In genomic region chr6:151325075-151326050, GRCh38 we compare ENCODE assay signal across 8 cellular contexts.
A peak's percentile ranks its signal among the peaks of the same experiment; 100 is the strongest.
DNase-seq lines count a peak whose midpoint lies in the region; ATAC-seq, FAIRE-seq and TF ChIP-seq lines count a peak whose summit lies in the region.

No MANE protein-coding gene starts in this region.

- in situ Hi-C loops in KBM-7 (cut with MboI; ENCODE audit: low pct_unique_long_range_greater_than_20kb, low sequenced_read_pairs): loop anchor here (25.0 kb wide), 1 partner anchor 438 kb away; no protein-coding TSS in a partner anchor

- no peak for ATAC-seq in HG03280 (IDR thresholded peaks at IDR 0.05; ENCODE audit: unreplicated experiment)

- H3K36me3 Mint-ChIP-seq in CD4-positive, alpha-beta memory T cell: no peaks in the 10 kb centered on the region

- peaks cover 7% of the 10 kb centered on the region for H3K27me3 ChIP-seq in CD4-positive, alpha-beta memory T cell (ENCODE audit: insufficient read depth, low read length)
- H3K27me3 ChIP-seq in mucosa of rectum (ENCODE audit: control insufficient read depth in 2 of 2, insufficient read depth in 2 of 2, low read length in 2 of 2): peaks cover 0 to 20% of the 10 kb centered on the region in 2 donors

- CTCF ChIA-PET in CD4-positive, alpha-beta memory T cell (lab: Charles Lee; ENCODE audit: partially characterized antibody): interaction anchor here (0.7 to 20.7 kb wide), 49 partner anchors 8 to 1273 kb away, joined by 3 to 860 read pairs (median 5); partner anchors contain the start of gene RMND1

- no peak for FAIRE-seq in urothelium cell line (lab: Jason Lieb, UNC)

- peak overlapping the region; percentile 73 to 87 (median 80) for H3K4me3 Mint-ChIP-seq in CD4-positive, alpha-beta memory T cell

- H3K27ac Mint-ChIP-seq in CD4-positive, alpha-beta memory T cell: no peak overlapping the region

- no peak overlapping the region for H3K27ac ChIP-seq in CD4-positive, alpha-beta memory T cell (ENCODE audit: low read depth, low read length)
- H3K27ac ChIP-seq in mucosa of rectum (ENCODE audit: low read depth in 2 of 2, low read length in 2 of 2): peak overlapping the region in 1 of 2 donors; percentile 18

- peak overlapping the region in 1 of 2 donors; percentile 32 for H3K4me3 ChIP-seq in CD4-positive, alpha-beta memory T cell (ENCODE audit: low read length in 2 of 2)
- H3K4me3 ChIP-seq in mucosa of rectum (ENCODE audit: low read length in 2 of 2): peak overlapping the region; percentile 41 to 63

- POLR2A ChIA-PET in CD4-positive, alpha-beta memory T cell (lab: Charles Lee; ENCODE audit: partially characterized antibody): interaction anchor here (1.1 to 3.2 kb wide), 7 partner anchors 9 to 434 kb away, joined by 4 to 17 read pairs (median 4); partner anchors contain the start of gene ZBTB2

- H3K9me3 ChIP-seq in CD4-positive, alpha-beta memory T cell (ENCODE audit: control insufficient read depth in 1 of 2, low read length in 2 of 2): no peaks in the 10 kb centered on the region
- H3K9me3 ChIP-seq in mucosa of rectum (ENCODE audit: control insufficient read depth in 2 of 2, low read length in 2 of 2): no peaks in the 10 kb centered on the region

- H3K27me3 Mint-ChIP-seq in CD4-positive, alpha-beta memory T cell: peaks cover 24 to 51% of the 10 kb centered on the region in 2 donors

- DNase-seq in CD4-positive, alpha-beta memory T cell: peak in 1 of 5 donors; percentile 4
- DNase-seq in KBM-7 (peak; percentile 29), erythroblast (lab: John Stamatoyannopoulos, UW) (peak; percentile 8 to 15), urothelium cell line (ENCODE audit: low spot score) (peak; percentile 80), NCI-H82 (lab: John Stamatoyannopoulos, UW) (no peak)
- DNase-seq in activated CD4-positive, alpha-beta T cell treated with anti-CD3 and anti-CD28 coated beads, Interleukin-2, amount 50 U/mL, for 1 hour: peak; percentile 4

- peaks cover 11 to 25% (median 21%) of the 10 kb centered on the region in 4 donors for H3K4me1 Mint-ChIP-seq in CD4-positive, alpha-beta memory T cell

- H3K9me3 Mint-ChIP-seq in CD4-positive, alpha-beta memory T cell: no peaks in the 10 kb centered on the region

- no peak for TF ChIP-seq POLR2A in erythroblast (IDR thresholded peaks at IDR 0.05; ENCODE audit: low read length)

- H3K4me1 ChIP-seq in CD4-positive, alpha-beta memory T cell (ENCODE audit: insufficient read depth, low read length): peaks cover 16% of the 10 kb centered on the region
- H3K4me1 ChIP-seq in mucosa of rectum (ENCODE audit: control insufficient read depth in 2 of 2, insufficient read depth in 2 of 2, low read length in 2 of 2): peaks cover 0 to 7% of the 10 kb centered on the region in 2 donors

- intact Hi-C loops in CD4-positive, alpha-beta memory T cell (cut with micrococcal nuclease): loop anchor here (10.0 kb wide), 1 partner anchor 911 kb away; no protein-coding TSS in a partner anchor

- no peaks in the 10 kb centered on the region for H3K36me3 ChIP-seq in CD4-positive, alpha-beta memory T cell (ENCODE audit: insufficient read depth, low read length)
- no peaks in the 10 kb centered on the region for H3K36me3 ChIP-seq in mucosa of rectum (ENCODE audit: control insufficient read depth in 2 of 2, insufficient read depth in 2 of 2, low read length in 2 of 2)

- peak overlapping the region in 1 of 2 donors; percentile 51 for H3K9ac ChIP-seq in mucosa of rectum (ENCODE audit: low read depth in 1 of 2, low read length in 2 of 2)
